Comparison of ENCODE assay signal across 1 cellular context in the genomic region with DNA sequence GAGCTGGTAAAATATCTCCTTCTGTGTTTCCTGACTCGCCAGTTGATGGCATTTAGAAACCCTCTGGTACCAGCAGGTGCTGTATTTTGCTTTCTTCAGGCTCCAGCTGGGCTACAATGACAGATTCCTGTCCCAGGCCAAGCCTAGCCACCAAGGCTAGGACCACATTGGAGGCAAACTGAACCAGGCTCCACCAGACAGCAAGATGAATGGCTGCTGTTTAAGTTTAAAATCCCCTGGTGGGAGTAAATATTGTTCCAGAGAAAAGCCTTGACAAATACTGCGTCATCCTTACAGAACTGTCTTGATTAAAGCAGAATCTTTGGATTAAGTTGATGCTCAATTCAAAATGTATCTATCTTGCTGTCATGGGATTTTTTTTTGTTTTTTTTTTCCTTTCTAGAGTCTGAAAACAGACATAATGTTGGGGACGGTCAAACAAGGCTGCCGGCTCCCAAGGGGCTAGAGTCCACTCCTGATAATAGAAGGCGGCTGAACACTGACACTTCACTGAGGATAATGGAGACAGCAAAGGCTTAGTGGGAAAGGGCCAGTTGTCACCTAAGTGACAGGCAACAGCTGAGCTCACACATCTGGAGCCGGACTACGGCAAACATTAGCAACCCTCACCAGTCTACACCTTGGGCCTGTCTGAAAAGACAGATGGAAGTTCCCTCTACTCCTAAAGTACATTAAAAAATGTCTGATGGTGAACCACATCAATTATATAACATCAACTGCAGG.
TF ChIP-seq lines count a peak whose summit lies in the region.

No MANE protein-coding gene starts in this region.

TF ChIP-seq in GM23338, 12 proteins besides CTCF, POLR2A, EP300 and RAD21 (continued from another document):
- TF ChIP-seq JUNB (IDR thresholded peaks at IDR 0.05; ENCODE audit: unreplicated experiment) (no peak), POLR2AphosphoS5 (IDR thresholded peaks at IDR 0.05; ENCODE audit: low read depth) (no peak), ZNF331 (CRISPR knock-in tag; IDR thresholded peaks at IDR 0.05; ENCODE audit: low read depth) (no peak), EZH2 (IDR thresholded peaks at IDR 0.05; ENCODE audit: low read depth, unreplicated experiment) (no peak), REST (IDR thresholded peaks at IDR 0.05; ENCODE audit: unreplicated experiment) (no peak)
- TF ChIP-seq, protein P1, sequence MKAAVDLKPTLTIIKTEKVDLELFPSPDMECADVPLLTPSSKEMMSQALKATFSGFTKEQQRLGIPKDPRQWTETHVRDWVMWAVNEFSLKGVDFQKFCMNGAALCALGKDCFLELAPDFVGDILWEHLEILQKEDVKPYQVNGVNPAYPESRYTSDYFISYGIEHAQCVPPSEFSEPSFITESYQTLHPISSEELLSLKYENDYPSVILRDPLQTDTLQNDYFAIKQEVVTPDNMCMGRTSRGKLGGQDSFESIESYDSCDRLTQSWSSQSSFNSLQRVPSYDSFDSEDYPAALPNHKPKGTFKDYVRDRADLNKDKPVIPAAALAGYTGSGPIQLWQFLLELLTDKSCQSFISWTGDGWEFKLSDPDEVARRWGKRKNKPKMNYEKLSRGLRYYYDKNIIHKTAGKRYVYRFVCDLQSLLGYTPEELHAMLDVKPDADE (IDR thresholded peaks at IDR 0.05), result no peak
